12 cellular contexts compared by ENCODE assay signal in genomic region chr2:231489990-231490389, GRCh38. TPM values are rescaled to one million over a fixed set of nuclear protein-coding genes. Genes with fewer than 3 reads are reported as not detected.
DNase-seq lines count a peak whose midpoint lies in the region; ATAC-seq and TF ChIP-seq lines count a peak whose summit lies in the region.
"Had no signal": no experiment of that assay in that cellular context is flagged by ENCODE, and none has a peak within 500 bp of the region (broad histone marks: within the 10 kb centered on the region; RNA-seq: fewer than 3 reads in every experiment).

No MANE protein-coding gene starts in this region.

- H2AFZ ChIP-seq in PC-3 (ENCODE audit: low read length), result no peak overlapping the region

- DNase-seq in Right ventricle myocardium superior (peak; percentile 75), left cardiac atrium (no peak), PC-3 (no peak), epithelial cell of esophagus (ENCODE audit: low read depth) (no peak), DMS79 treated with DMSO at 0.1 percent for 48 hours (lab: John Stamatoyannopoulos, UW) (no peak), HT-29 (ENCODE audit: low spot score) (no peak)
- peak; percentile 31 for DNase-seq in stimulated activated naive CD8-positive, alpha-beta T cell treated with anti-CD3 and anti-CD28 coated beads, Interleukin-15, Interleukin-2, amounts not matched to agents 100 U/mL and 50 U/mL, for 24 hours
- DNase-seq: CD4-positive, alpha-beta memory T cell; GOT3; NCI-H1694; SHP77 had no signal

- no peaks in the 10 kb centered on the region for H3K9me2 ChIP-seq in PC-3 (replicated peaks; ENCODE audit: low read length)

- H4K20me1 ChIP-seq in PC-3 (ENCODE audit: low read length), result no peaks in the 10 kb centered on the region

- H3K4me3 ChIP-seq in PC-3 (ENCODE audit: low read length) (no peak overlapping the region), epithelial cell of esophagus (ENCODE audit: low read length) (no peak overlapping the region)

- H3K9ac ChIP-seq in PC-3 (ENCODE audit: low read length), result no peak overlapping the region

- H3K9me3 ChIP-seq in PC-3 (ENCODE audit: low read length), result no peaks in the 10 kb centered on the region

- BruUV-seq in PC-3 (replicated peaks; lab: Mats Ljungman, UMichigan), result no TSS peak

- no peaks in the 10 kb centered on the region for H3K36me3 ChIP-seq in PC-3 (ENCODE audit: low read depth, low read length)

- H3K27me3 ChIP-seq in PC-3 (ENCODE audit: low read length), result no peaks in the 10 kb centered on the region

- no peak for ATAC-seq in Right ventricle myocardium superior (ENCODE audit: poor library complexity)
- no peak for ATAC-seq in left cardiac atrium
- ATAC-seq in PC-3, result no peak
- ATAC-seq in stimulated activated naive CD8-positive, alpha-beta T cell treated with anti-CD3 and anti-CD28 coated beads, Interleukin-15, Interleukin-2, amounts not matched to agents 100 U/mL and 50 U/mL, for 24 hours, result no peak
- no peak for ATAC-seq in HG02798 (IDR thresholded peaks at IDR 0.05; ENCODE audit: poor library complexity, unreplicated experiment)

- H3K27ac ChIP-seq in PC-3 (ENCODE audit: low read length), result no peak overlapping the region

- intact Hi-C loops in Right ventricle myocardium superior (cut with DNase I) (no loop called here), left cardiac atrium (cut with DNase I) (no loop called here), PC-3 (cut with micrococcal nuclease) (no loop called here)

- no peaks in the 10 kb centered on the region for H3K79me2 ChIP-seq in PC-3 (ENCODE audit: low read length)

- POLR2A ChIA-PET in PC-3 (lab: Charles Lee; ENCODE audit: unreplicated experiment), result no interaction called here

- CTCF ChIA-PET in PC-3 (lab: Charles Lee), result no interaction called here

- no peaks in the 10 kb centered on the region for H3K4me1 ChIP-seq in PC-3 (ENCODE audit: insufficient read depth, low read length)

- H3K4me2 ChIP-seq in PC-3 (ENCODE audit: low read length), result no peak overlapping the region

- TF ChIP-seq CTCF in PC-3 (conservative IDR thresholded peaks at IDR 0.05; ENCODE audit: low read depth, low read length) (peak; percentile 32; the same call in 1 of the 2 replicates), epithelial cell of esophagus (IDR thresholded peaks at IDR 0.05; ENCODE audit: insufficient read depth, low read depth, low read length, missing control alignments) (peak; percentile 28)

- no peaks in the 10 kb centered on the region for H3F3A ChIP-seq in PC-3 (ENCODE audit: low read length, unreplicated experiment)

RNA-seq across cellular contexts. Expression of gene NCL, which starts 25.7 kb away (rescaled TPM):
- 190 TPM for total RNA-seq in Right ventricle myocardium superior
- 100 to 1,000 TPM; 210 to 356 TPM for total RNA-seq in left cardiac atrium
- total RNA-seq in PC-3 (2014; rRNA removed), result 430 and 507 TPM in 2 replicates
- 227 and 245 TPM in 2 replicates for total RNA-seq in HT-29 (2014; rRNA removed; shearing (Covaris generic))

RNA-seq across cellular contexts. Expression of gene NMUR1, which starts 40.3 kb away (rescaled TPM):
- 0.22 TPM for total RNA-seq in Right ventricle myocardium superior
- under 1 TPM; 0.34 to 0.74 TPM for total RNA-seq in left cardiac atrium
- 0.17 TPM in 1 of 2 replicates, not detected in the other for total RNA-seq in PC-3 (2014; rRNA removed)
- total RNA-seq in HT-29 (2014; rRNA removed; shearing (Covaris generic)), result not detected in 2 replicates
- total RNA-seq: CD4-positive, alpha-beta memory T cell had no signal

Comparison
In these comparisons a context has a peak if more than half of its experiments do, and no peak if none do; other contexts are left out.
1. DNase-seq: peak in Right ventricle myocardium superior (single experiment) and stimulated activated naive CD8-positive, alpha-beta T cell treated with anti-CD3 and anti-CD28 coated beads, Interleukin-15, Interleukin-2, amounts not matched to agents 100 U/mL and 50 U/mL, for 24 hours (single experiment); none in left cardiac atrium (single experiment), PC-3 (single experiment), epithelial cell of esophagus (single experiment), DMS79 treated with DMSO at 0.1 percent for 48 hours (single experiment) and HT-29 (single experiment).